In genomic region chr14:61344437-61345143, GRCh38 we compare ENCODE assay signal across 11 cellular contexts.
DNase-seq lines count a peak whose midpoint lies in the region; ATAC-seq and FAIRE-seq lines count a peak whose summit lies in the region.
"Had no signal": no experiment of that assay in that cellular context is flagged by ENCODE, and none has a peak within 500 bp of the region (broad histone marks: within the 10 kb centered on the region; RNA-seq: fewer than 3 reads in every experiment).

No MANE protein-coding gene starts in this region.

- no peaks in the 10 kb centered on the region for H3K27me3 Mint-ChIP-seq in activated naive CD4-positive, alpha-beta T cell treated with anti-CD3 and anti-CD28 coated beads, Interleukin-2, amount 50 U/mL, for 24 hours
- no peaks in the 10 kb centered on the region for H3K27me3 Mint-ChIP-seq in activated naive CD8-positive, alpha-beta T cell

- peaks cover 14% of the 10 kb centered on the region for H3K36me3 Mint-ChIP-seq in activated naive CD4-positive, alpha-beta T cell treated with anti-CD3 and anti-CD28 coated beads, Interleukin-2, amount 50 U/mL, for 24 hours
- peaks cover 23% of the 10 kb centered on the region for H3K36me3 Mint-ChIP-seq in activated naive CD8-positive, alpha-beta T cell

- H3K4me3 Mint-ChIP-seq in activated naive CD4-positive, alpha-beta T cell treated with anti-CD3 and anti-CD28 coated beads, Interleukin-2, amount 50 U/mL, for 24 hours = peak overlapping the region; percentile 79
- H3K4me3 Mint-ChIP-seq in activated naive CD8-positive, alpha-beta T cell = peak overlapping the region; percentile 83

- no peak for ATAC-seq in HG03439 (IDR thresholded peaks at IDR 0.05; ENCODE audit: unreplicated experiment)

- H3K4me1 Mint-ChIP-seq in activated naive CD4-positive, alpha-beta T cell treated with anti-CD3 and anti-CD28 coated beads, Interleukin-2, amount 50 U/mL, for 24 hours = peaks cover 96% of the 10 kb centered on the region
- peaks cover 98% of the 10 kb centered on the region for H3K4me1 Mint-ChIP-seq in activated naive CD8-positive, alpha-beta T cell (ENCODE audit: low read depth)

- peak; percentile 80 for FAIRE-seq in urothelium cell line (lab: Jason Lieb, UNC)

- no peak for DNase-seq in activated naive CD4-positive, alpha-beta T cell treated with anti-CD3 and anti-CD28 coated beads, Interleukin-2, amount 50 U/mL, for 16 hours
- peak; percentile 58 for DNase-seq in medulla oblongata (ENCODE audit: extremely low spot score)
- no peak for DNase-seq in urothelium cell line (ENCODE audit: low spot score)
- DNase-seq in stimulated activated CD8-positive, alpha-beta memory T cell treated with anti-CD3 and anti-CD28 coated beads, Interleukin-4, amount 100 ng/mL, for 48 hours = no peak
- no peak for DNase-seq in NCI-H510A (lab: John Stamatoyannopoulos, UW)
- DNase-seq: activated CD4-positive, CD25-positive, alpha-beta regulatory T cell; NCI-H774 had no signal

- peak overlapping the region; percentile 95 for H3K27ac Mint-ChIP-seq in activated naive CD4-positive, alpha-beta T cell treated with anti-CD3 and anti-CD28 coated beads, Interleukin-2, amount 50 U/mL, for 24 hours
- peak overlapping the region; percentile 99 for H3K27ac Mint-ChIP-seq in activated naive CD8-positive, alpha-beta T cell
- H3K27ac Mint-ChIP-seq: progenitor cell of endocrine pancreas had no signal

- peaks cover 7% of the 10 kb centered on the region for H3K9me3 Mint-ChIP-seq in activated naive CD4-positive, alpha-beta T cell treated with anti-CD3 and anti-CD28 coated beads, Interleukin-2, amount 50 U/mL, for 24 hours
- H3K9me3 Mint-ChIP-seq in activated naive CD8-positive, alpha-beta T cell (ENCODE audit: low read depth) = peaks cover 5% of the 10 kb centered on the region
